Comparison of ENCODE assay signal across 2 cellular contexts in genomic region chr9:38382141-38382540, GRCh38.
TF ChIP-seq lines count a peak whose summit lies in the region.

No MANE protein-coding gene starts in this region.

TF ChIP-seq in HepG2, 621 proteins besides CTCF, POLR2A, EP300 and RAD21:
- TF ChIP-seq ZNF761 (CRISPR knock-in tag; conservative IDR thresholded peaks at IDR 0.05) = no peak
- TF ChIP-seq ZNF501 (CRISPR knock-in tag; IDR thresholded peaks at IDR 0.05) = no peak
- TF ChIP-seq SMAD1 (CRISPR knock-in tag; IDR thresholded peaks at IDR 0.05; ENCODE audit: borderline replicate concordance, low read depth) = no peak
- no peak for TF ChIP-seq ZNF468 (CRISPR knock-in tag; IDR thresholded peaks at IDR 0.05)
- no peak for TF ChIP-seq ARNT (IDR thresholded peaks at IDR 0.05)
- TF ChIP-seq KLF15 (CRISPR knock-in tag; IDR thresholded peaks at IDR 0.05; ENCODE audit: borderline replicate concordance) = no peak
- TF ChIP-seq RBAK (CRISPR knock-in tag; IDR thresholded peaks at IDR 0.05) = no peak
- no peak for TF ChIP-seq ZNF556 (CRISPR knock-in tag; IDR thresholded peaks at IDR 0.05; ENCODE audit: borderline replicate concordance)
- no peak for TF ChIP-seq CREBL2 (CRISPR knock-in tag; IDR thresholded peaks at IDR 0.05; ENCODE audit: borderline replicate concordance)
- no peak for TF ChIP-seq ZNF782 (CRISPR knock-in tag; IDR thresholded peaks at IDR 0.05; ENCODE audit: borderline replicate concordance)
- TF ChIP-seq CENPX (CRISPR knock-in tag; IDR thresholded peaks at IDR 0.05) = no peak
- TF ChIP-seq HOMEZ (CRISPR knock-in tag; IDR thresholded peaks at IDR 0.05; ENCODE audit: low read depth) = no peak

TF ChIP-seq in SK-N-SH, 30 proteins besides CTCF, POLR2A, EP300 and RAD21:
- no peak for TF ChIP-seq MEF2A (IDR thresholded peaks at IDR 0.05; ENCODE audit: borderline replicate concordance, low read depth)
- TF ChIP-seq FOXM1 (IDR thresholded peaks at IDR 0.05; ENCODE audit: low read depth) = no peak
- no peak for TF ChIP-seq TCF12 (IDR thresholded peaks at IDR 0.05)
- TF ChIP-seq NRF1 (IDR thresholded peaks at IDR 0.05; ENCODE audit: low read depth, low read length) = no peak
- TF ChIP-seq EZH2phosphoT487 (IDR thresholded peaks at IDR 0.05; ENCODE audit: borderline replicate concordance, low read depth) = no peak
- no peak for TF ChIP-seq REST (IDR thresholded peaks at IDR 0.05; ENCODE audit: low read depth, low read length)
- TF ChIP-seq RFX5 (IDR thresholded peaks at IDR 0.05; ENCODE audit: low read length) = no peak
- no peak for TF ChIP-seq YY1 (IDR thresholded peaks at IDR 0.05; ENCODE audit: low read depth)
- TF ChIP-seq CHD2 (IDR thresholded peaks at IDR 0.05; ENCODE audit: low read length, partially characterized antibody) = no peak
- no peak for TF ChIP-seq GATA2 (CRISPR knock-in tag; IDR thresholded peaks at IDR 0.05)
- TF ChIP-seq POLR2AphosphoS5 (IDR thresholded peaks at IDR 0.05; ENCODE audit: low read depth, low read length) = no peak
- TF ChIP-seq GABPA (IDR thresholded peaks at IDR 0.05; ENCODE audit: low read depth) = no peak
- no peak for TF ChIP-seq FOSL2 (IDR thresholded peaks at IDR 0.05; ENCODE audit: borderline replicate concordance, low read depth)
TF ChIP-seq in SK-N-SH: peak in this region for 0.
